Comparison of ENCODE assay signal across 8 cellular contexts in genomic region chr10:96642973-96643372, GRCh38. TPM values are rescaled to one million over a fixed set of nuclear protein-coding genes. Genes with fewer than 3 reads are reported as not detected.
DNase-seq lines count a peak whose midpoint lies in the region; ATAC-seq and TF ChIP-seq lines count a peak whose summit lies in the region.

No MANE protein-coding gene starts in this region.

- H3K36me3 Mint-ChIP-seq in activated CD4-positive, alpha-beta memory T cell treated with anti-CD3 and anti-CD28 coated beads, Interleukin-2, amount 10 ng/mL, durations not matched to agents 7 days and 5 days (ENCODE audit: low read depth) = no peaks in the 10 kb centered on the region
- peaks cover 3% of the 10 kb centered on the region for H3K36me3 Mint-ChIP-seq in nephron progenitor cell (ENCODE audit: low read depth)

- no peaks in the 10 kb centered on the region for H3K36me3 ChIP-seq in upper lobe of right lung

- no peaks in the 10 kb centered on the region for H3K27me3 Mint-ChIP-seq in activated CD4-positive, alpha-beta memory T cell treated with anti-CD3 and anti-CD28 coated beads, Interleukin-2, amount 10 ng/mL, durations not matched to agents 7 days and 5 days
- peaks cover 5% of the 10 kb centered on the region for H3K27me3 Mint-ChIP-seq in nephron progenitor cell (ENCODE audit: low read depth, poor library complexity)

- TF ChIP-seq CTCF in GM13977 (IDR thresholded peaks at IDR 0.05; ENCODE audit: extremely low read depth, insufficient read depth, missing control alignments) (peak; percentile 79), nephron progenitor cell (IDR thresholded peaks at IDR 0.05) (peak; percentile 49), upper lobe of right lung (IDR thresholded peaks at IDR 0.05) (peak; percentile 55)

- H3K4me1 Mint-ChIP-seq in activated CD4-positive, alpha-beta memory T cell treated with anti-CD3 and anti-CD28 coated beads, Interleukin-2, amount 10 ng/mL, durations not matched to agents 7 days and 5 days = peaks cover 19% of the 10 kb centered on the region
- H3K4me1 Mint-ChIP-seq in nephron progenitor cell = peaks cover 32% of the 10 kb centered on the region

- no peak overlapping the region for H3K27ac Mint-ChIP-seq in activated CD4-positive, alpha-beta memory T cell treated with anti-CD3 and anti-CD28 coated beads, Interleukin-2, amount 10 ng/mL, durations not matched to agents 7 days and 5 days
- H3K27ac Mint-ChIP-seq in nephron progenitor cell = no peak overlapping the region

- H3K27ac ChIP-seq in upper lobe of right lung = no peak overlapping the region

- no peak overlapping the region for H3K4me3 ChIP-seq in upper lobe of right lung

- no peaks in the 10 kb centered on the region for H3K9me3 Mint-ChIP-seq in activated CD4-positive, alpha-beta memory T cell treated with anti-CD3 and anti-CD28 coated beads, Interleukin-2, amount 10 ng/mL, durations not matched to agents 7 days and 5 days
- peaks cover under 1% of the 10 kb centered on the region for H3K9me3 Mint-ChIP-seq in nephron progenitor cell

- peaks cover under 1% of the 10 kb centered on the region for H3K27me3 ChIP-seq in upper lobe of right lung

- peaks cover 6% of the 10 kb centered on the region for H3K4me1 ChIP-seq in upper lobe of right lung

- POLR2A ChIA-PET in activated CD4-positive, alpha-beta memory T cell treated with anti-CD3 and anti-CD28 coated beads, Interleukin-2, amount 10 ng/mL, durations not matched to agents 7 days and 5 days (lab: Charles Lee) = no interaction called here

- ATAC-seq in esophagus mucosa (peak; percentile 39), upper lobe of right lung (peak; percentile 77)

- H3K9me3 ChIP-seq in upper lobe of right lung = no peaks in the 10 kb centered on the region

- no peak overlapping the region for H3K4me3 Mint-ChIP-seq in activated CD4-positive, alpha-beta memory T cell treated with anti-CD3 and anti-CD28 coated beads, Interleukin-2, amount 10 ng/mL, durations not matched to agents 7 days and 5 days
- no peak overlapping the region for H3K4me3 Mint-ChIP-seq in nephron progenitor cell

- intact Hi-C loops in upper lobe of right lung (cut with DNase I) = no loop called here

- in situ Hi-C loops in ACHN (cut with HindIII; ENCODE audit: low pct_ligation_motif_present, low pct_unique_long_range_greater_than_20kb, low sequenced_read_pairs) (no loop called here), GM13977 (cut with MboI; ENCODE audit: low pct_unique_long_range_greater_than_20kb, low sequenced_read_pairs, unreplicated experiment) (loop anchor here (10.0 kb wide), 2 partner anchors 102 to 182 kb away; no protein-coding TSS in a partner anchor)

- CTCF ChIA-PET in activated CD4-positive, alpha-beta memory T cell treated with anti-CD3 and anti-CD28 coated beads, Interleukin-2, amount 10 ng/mL, durations not matched to agents 7 days and 5 days (lab: Charles Lee) = interaction anchor here (0.6 to 1.6 kb wide), 6 partner anchors 9 to 327 kb away, joined by 3 to 8 read pairs (median 3); no protein-coding TSS in a partner anchor

- DNase-seq in ACHN (peak; percentile 80), GM13977 (ENCODE audit: low spot score) (peak; percentile 49), NCI-H510A (lab: John Stamatoyannopoulos, UW) (peak; percentile 28), nephron progenitor cell (peak; percentile 69), upper lobe of right lung (peak; percentile 84), DMS114 treated with DMSO at 0.1 percent for 48 hours (lab: John Stamatoyannopoulos, UW; ENCODE audit: unreplicated experiment) (no peak)
- peak; percentile 77 for DNase-seq in activated CD4-positive, alpha-beta memory T cell treated with anti-CD3 and anti-CD28 coated beads, Interleukin-2, amount 10 ng/mL, durations not matched to agents 7 days and 5 days

RNA-seq across cellular contexts. Expression of gene TM9SF3, which starts 56.2 kb away (rescaled TPM):
- total RNA-seq in activated CD4-positive, alpha-beta memory T cell treated with anti-CD3 and anti-CD28 coated beads, Interleukin-2, amount 10 ng/mL, durations not matched to agents 7 days and 5 days = 10 to 100 TPM; 82.8 to 85.4 TPM
- 60.7 TPM for total RNA-seq in esophagus mucosa
- 123 TPM for total RNA-seq in upper lobe of right lung
